9 cellular contexts compared by ENCODE assay signal in the genomic region with DNA sequence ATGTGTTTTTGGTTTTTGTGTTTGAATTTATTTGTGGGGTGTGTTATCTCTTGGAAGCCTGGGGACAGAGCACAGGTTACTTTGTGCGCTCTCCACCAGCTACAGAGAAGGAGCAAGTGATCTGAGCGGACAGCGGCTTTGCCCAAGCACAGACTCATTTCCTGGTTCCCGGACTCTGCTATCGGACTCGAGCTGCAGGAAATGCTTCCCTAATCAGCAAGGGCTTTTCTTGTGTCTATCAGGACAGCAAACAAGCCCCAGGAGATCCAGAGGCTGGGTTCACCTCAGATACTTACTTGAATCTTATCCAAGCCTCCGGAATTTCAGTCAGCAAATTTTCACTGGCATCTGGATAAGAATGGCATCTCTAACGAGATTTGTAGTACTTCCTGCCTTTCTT. TPM values are rescaled to one million over a fixed set of nuclear protein-coding genes. Genes with fewer than 3 reads are reported as not detected.
A peak's percentile ranks its signal among the peaks of the same experiment; 100 is the strongest.
DNase-seq lines count a peak whose midpoint lies in the region; ATAC-seq, FAIRE-seq and TF ChIP-seq lines count a peak whose summit lies in the region.
"Had no signal": no experiment of that assay in that cellular context is flagged by ENCODE, and none has a peak within 500 bp of the region (broad histone marks: within the 10 kb centered on the region; RNA-seq: fewer than 3 reads in every experiment).

No MANE protein-coding gene starts in this region.

- TF ChIP-seq POLR2A in endothelial cell of umbilical vein (IDR thresholded peaks at IDR 0.05; ENCODE audit: low read depth, low read length), result no peak

- peaks cover 15% of the 10 kb centered on the region for H3K4me1 Mint-ChIP-seq in mesothelial cell of epicardium
- no peaks in the 10 kb centered on the region for H3K4me1 Mint-ChIP-seq in activated CD8-positive, alpha-beta T cell treated with anti-CD3 and anti-CD28 coated beads, Interleukin-2, amount 10 ng/mL, durations not matched to agents 7 days and 5 days (ENCODE audit: low read depth)

- H3K9me1 ChIP-seq in endothelial cell of umbilical vein (replicated peaks; ENCODE audit: control insufficient read depth, extremely low read depth, insufficient read depth, low read length), result no peaks in the 10 kb centered on the region

- peak overlapping the region; percentile 36 for H3K4me3 Mint-ChIP-seq in mesothelial cell of epicardium
- H3K4me3 Mint-ChIP-seq in activated CD8-positive, alpha-beta T cell treated with anti-CD3 and anti-CD28 coated beads, Interleukin-2, amount 10 ng/mL, durations not matched to agents 7 days and 5 days, result no peak overlapping the region

- H3K4me2 ChIP-seq in endothelial cell of umbilical vein (ENCODE audit: insufficient read depth, low read length), result peak overlapping the region; percentile 85

- dilution Hi-C loops in endothelial cell of umbilical vein (cut with MboI; ENCODE audit: extremely low pct_ligation_motif_present, low sequenced_read_pairs), result no loop called here

- peak overlapping the region; percentile 62 for H3K27ac ChIP-seq in endothelial cell of umbilical vein (ENCODE audit: insufficient read depth, low read depth, low read length)

- no peaks in the 10 kb centered on the region for H3K9me3 Mint-ChIP-seq in mesothelial cell of epicardium
- H3K9me3 Mint-ChIP-seq in activated CD8-positive, alpha-beta T cell treated with anti-CD3 and anti-CD28 coated beads, Interleukin-2, amount 10 ng/mL, durations not matched to agents 7 days and 5 days (ENCODE audit: insufficient read depth), result no peaks in the 10 kb centered on the region

- no peaks in the 10 kb centered on the region for H3K27me3 Mint-ChIP-seq in mesothelial cell of epicardium (ENCODE audit: low read depth)
- H3K27me3 Mint-ChIP-seq in activated CD8-positive, alpha-beta T cell treated with anti-CD3 and anti-CD28 coated beads, Interleukin-2, amount 10 ng/mL, durations not matched to agents 7 days and 5 days (ENCODE audit: low read depth), result peaks cover 2% of the 10 kb centered on the region

- intact Hi-C loops in endothelial cell of umbilical vein (cut with micrococcal nuclease), result loop anchor here (2.0 to 5.0 kb wide), 3 partner anchors 54 to 195 kb away; partner anchors contain the start of gene STAM

- H3K4me3 ChIP-seq in AG10803 (ENCODE audit: low read length) (peak overlapping the region; percentile 40), endothelial cell of umbilical vein (replicated peaks in 1 of 3; ENCODE audit: insufficient read depth in 1 of 3, low read depth in 1 of 3, low read length in 3 of 3) (peak overlapping the region in 1 of 3 experiments; percentile 28)

- no peak for TF ChIP-seq CTCF in AG10803 (conservative IDR thresholded peaks at IDR 0.05; ENCODE audit: low read length)
- no peak for TF ChIP-seq CTCF in endothelial cell of umbilical vein (IDR thresholded peaks at IDR 0.05; ENCODE audit: extremely low read depth in 1 of 2, insufficient read depth in 1 of 2, low read depth in 1 of 2, low read length in 2 of 2)
- TF ChIP-seq CTCF in mesothelial cell of epicardium (IDR thresholded peaks at IDR 0.05; ENCODE audit: unreplicated experiment), result no peak

- no peaks in the 10 kb centered on the region for H3K27me3 ChIP-seq in endothelial cell of umbilical vein (ENCODE audit: control insufficient read depth in 2 of 2, insufficient read depth in 2 of 2, low read length in 2 of 2)

- FAIRE-seq in endothelial cell of umbilical vein (lab: Jason Lieb, UNC), result peak; percentile 97

- peak overlapping the region; percentile 7 for H2AFZ ChIP-seq in endothelial cell of umbilical vein (ENCODE audit: low read depth, low read length)

- POLR2A ChIA-PET in endothelial cell of umbilical vein (lab: Charles Lee), result no interaction called here
- POLR2A ChIA-PET in activated CD8-positive, alpha-beta T cell treated with anti-CD3 and anti-CD28 coated beads, Interleukin-2, amount 10 ng/mL, durations not matched to agents 7 days and 5 days (lab: Charles Lee), result no interaction called here

- DNase-seq in AG10803 (ENCODE audit: low read depth), result peak; percentile 57
- DNase-seq in NCI-H460 (ENCODE audit: extremely low read depth, low read depth), result peak; percentile 9
- DNase-seq in endothelial cell of umbilical vein (ENCODE audit: low read depth, low spot score), result peak; percentile 87
- DNase-seq in mesothelial cell of epicardium (ENCODE audit: low spot score in 2 of 2, unreplicated experiment in 2 of 2), result peak in 1 of 2 experiments; percentile 45
- DNase-seq in activated CD8-positive, alpha-beta T cell treated with anti-CD3 and anti-CD28 coated beads, Interleukin-2, amount 10 ng/mL, durations not matched to agents 7 days and 5 days, result no peak
- no peak for DNase-seq in germinal center (ENCODE audit: low spot score)

- no peaks in the 10 kb centered on the region for H3K36me3 Mint-ChIP-seq in mesothelial cell of epicardium
- no peaks in the 10 kb centered on the region for H3K36me3 Mint-ChIP-seq in activated CD8-positive, alpha-beta T cell treated with anti-CD3 and anti-CD28 coated beads, Interleukin-2, amount 10 ng/mL, durations not matched to agents 7 days and 5 days (ENCODE audit: low read depth)

- BruUV-seq in endothelial cell of umbilical vein (replicated peaks; lab: Mats Ljungman, UMichigan), result no TSS peak

- peaks cover 20% of the 10 kb centered on the region for H3K4me1 ChIP-seq in endothelial cell of umbilical vein (ENCODE audit: control insufficient read depth, extremely low read depth, insufficient read depth, low read length)

- CTCF ChIA-PET in endothelial cell of umbilical vein (lab: Charles Lee), result interaction anchor here (1.7 to 3.4 kb wide), 3 partner anchors 10 to 93 kb away, joined by 4 to 14 read pairs (median 4); no protein-coding TSS in a partner anchor
- CTCF ChIA-PET in activated CD8-positive, alpha-beta T cell treated with anti-CD3 and anti-CD28 coated beads, Interleukin-2, amount 10 ng/mL, durations not matched to agents 7 days and 5 days (lab: Charles Lee), result no interaction called here

- no peaks in the 10 kb centered on the region for H3K36me3 ChIP-seq in endothelial cell of umbilical vein (ENCODE audit: control insufficient read depth in 2 of 2, extremely low read depth in 1 of 2, insufficient read depth in 2 of 2, low read length in 2 of 2)

- no peaks in the 10 kb centered on the region for H4K20me1 ChIP-seq in endothelial cell of umbilical vein (replicated peaks; ENCODE audit: control insufficient read depth, extremely low read depth, insufficient read depth, low read length)

- ATAC-seq in HG03342 (IDR thresholded peaks at IDR 0.05; ENCODE audit: unreplicated experiment), result no peak
- no peak for ATAC-seq in HG03280 (IDR thresholded peaks at IDR 0.05; ENCODE audit: unreplicated experiment)
- no peak for ATAC-seq in activated CD8-positive, alpha-beta T cell treated with anti-CD3 and anti-CD28 coated beads, Interleukin-2, amount 10 ng/mL, durations not matched to agents 7 days and 5 days

- H3K79me2 ChIP-seq in endothelial cell of umbilical vein (ENCODE audit: control insufficient read depth, insufficient read depth, low read length), result no peaks in the 10 kb centered on the region

- no peaks in the 10 kb centered on the region for H3K9me3 ChIP-seq in endothelial cell of umbilical vein (replicated peaks; ENCODE audit: control insufficient read depth, insufficient read depth, low read length)

- H3K9ac ChIP-seq in endothelial cell of umbilical vein (replicated peaks; ENCODE audit: extremely low read depth, insufficient read depth, low read length), result peak overlapping the region; percentile 48

- H3K27ac Mint-ChIP-seq in mesothelial cell of epicardium, result peak overlapping the region; percentile 24
- H3K27ac Mint-ChIP-seq in activated CD8-positive, alpha-beta T cell treated with anti-CD3 and anti-CD28 coated beads, Interleukin-2, amount 10 ng/mL, durations not matched to agents 7 days and 5 days, result no peak overlapping the region

TF ChIP-seq in endothelial cell of umbilical vein, 7 proteins besides CTCF, POLR2A, EP300 and RAD21:
- TF ChIP-seq JUN (IDR thresholded peaks at IDR 0.05; ENCODE audit: borderline replicate concordance, insufficient read depth, insufficient read length, low read depth) (no peak), GATA2 (IDR thresholded peaks at IDR 0.05; ENCODE audit: insufficient read depth, insufficient read length, low read depth, low read length) (peak; percentile 93), FOS (IDR thresholded peaks at IDR 0.05; ENCODE audit: borderline replicate concordance, insufficient read depth, low read length) (peak; percentile 52), EZH2 (IDR thresholded peaks at IDR 0.05; ENCODE audit: borderline replicate concordance, low read depth, low read length, severe bottlenecking) (no peak), MAX (IDR thresholded peaks at IDR 0.05; ENCODE audit: insufficient read depth, insufficient read length) (no peak), MYC (IDR thresholded peaks at IDR 0.05; ENCODE audit: low read depth, low read length) (no peak), POLR2AphosphoS5 (IDR thresholded peaks at IDR 0.05; ENCODE audit: insufficient read depth, low read depth, low read length) (peak; percentile 84)

RNA-seq across cellular contexts. Expression of gene MRC1, which starts 27.8 kb away (rescaled TPM):
- total RNA-seq in NCI-H460 (2014; rRNA removed; shearing (Covaris generic)), result 0.14 and 0.15 TPM in 2 replicates
- polyA plus RNA-seq in NCI-H460 (2014; cell fraction: nucleus; rRNA removed), result 0.02 TPM in 1 of 2 replicates, not detected in the other
- total RNA-seq in endothelial cell of umbilical vein (0.12 and 0.13 TPM in 2 replicates), mesothelial cell of epicardium (not detected in 3 replicates)
- polyA plus RNA-seq in endothelial cell of umbilical vein, result 0.03 and 0.05 TPM in 2 replicates
- polyA plus RNA-seq in endothelial cell of umbilical vein (2011; cell fraction: cytosol; rRNA removed), result 0.04 TPM in 2 replicates
- polyA plus RNA-seq in endothelial cell of umbilical vein (2011; cell fraction: nucleus; rRNA removed), result 0.07 and 0.11 TPM in 2 replicates
- 0.07 TPM in 1 of 2 replicates, not detected in the other for polyA plus RNA-seq in endothelial cell of umbilical vein (2012)
- 0.13 and 0.32 TPM in 2 replicates for polyA minus RNA-seq in endothelial cell of umbilical vein
- polyA minus RNA-seq in endothelial cell of umbilical vein (2011; cell fraction: cytosol; rRNA and poly(A)+ RNA removed), result not detected
- 0.14 TPM in 1 of 2 replicates, not detected in the other for polyA minus RNA-seq in endothelial cell of umbilical vein (2011; cell fraction: nucleus; rRNA and poly(A)+ RNA removed)
- total RNA-seq in activated CD8-positive, alpha-beta T cell treated with anti-CD3 and anti-CD28 coated beads, Interleukin-2, amount 10 ng/mL, durations not matched to agents 7 days and 5 days, result not detected
- polyA plus RNA-seq: neural cell had no signal

Comparison
In these comparisons a context has a peak if more than half of its experiments do, and no peak if none do; other contexts are left out.
1. DNase-seq: peak in AG10803 (single experiment), NCI-H460 (single experiment) and endothelial cell of umbilical vein (single experiment); none in activated CD8-positive, alpha-beta T cell treated with anti-CD3 and anti-CD28 coated beads, Interleukin-2, amount 10 ng/mL, durations not matched to agents 7 days and 5 days (single experiment) and germinal center (single experiment).